In genomic region chr7:140646931-140647647, GRCh38 we compare ENCODE assay signal across 7 cellular contexts. TPM values are rescaled to one million over a fixed set of nuclear protein-coding genes. Genes with fewer than 3 reads are reported as not detected.
DNase-seq lines count a peak whose midpoint lies in the region; ATAC-seq and TF ChIP-seq lines count a peak whose summit lies in the region.

No MANE protein-coding gene starts in this region.

- 23 to 27% methylated on average over 8 of the region's 8 CpGs for WGBS in aorta, 2 donors

- ATAC-seq in GM21515 (IDR thresholded peaks at IDR 0.05; ENCODE audit: unreplicated experiment) (peak; percentile 80), left lung (peak; percentile 71), aorta (ENCODE audit: low FRiP score) (peak; percentile 22)
- ATAC-seq in central memory CD8-positive, alpha-beta T cell (replicated peaks; ENCODE audit: extremely low read depth, poor library complexity, severe bottlenecking): peak; percentile 86

- H3K27me3 ChIP-seq in KMS-11 (ENCODE audit: insufficient read depth, low read depth) (no peaks in the 10 kb centered on the region), SJSA1 (replicated peaks) (no peaks in the 10 kb centered on the region), left lung (peaks cover 4 to 28% of the 10 kb centered on the region in 2 donors), aorta (ENCODE audit: control insufficient read depth in 1 of 2, insufficient read depth in 2 of 2, low read length in 1 of 2) (no peaks in the 10 kb centered on the region)

- no peaks in the 10 kb centered on the region for H3K79me2 ChIP-seq in KMS-11 (ENCODE audit: insufficient read depth, low read depth)

- H3K27ac ChIP-seq in KMS-11 (no peak overlapping the region), SJSA1 (no peak overlapping the region), left lung (no peak overlapping the region), aorta (ENCODE audit: low read depth in 1 of 2, low read length in 2 of 2) (no peak overlapping the region)

- H3K36me3 ChIP-seq in KMS-11 (ENCODE audit: insufficient read depth): no peaks in the 10 kb centered on the region
- H3K36me3 ChIP-seq in SJSA1: no peaks in the 10 kb centered on the region
- no peaks in the 10 kb centered on the region for H3K36me3 ChIP-seq in left lung
- no peaks in the 10 kb centered on the region for H3K36me3 ChIP-seq in aorta (ENCODE audit: control insufficient read depth in 1 of 2, insufficient read depth in 2 of 2, low read length in 1 of 2)

- DNase-seq in ELF-1 (ENCODE audit: low read depth, low spot score) (peak; percentile 80), SJSA1 (ENCODE audit: low read depth in 1 of 2, low spot score in 2 of 2) (peak; percentile 75 to 84), left lung (no peak), aorta (peak in 1 of 2 donors; percentile 71)
- no peak for DNase-seq in central memory CD8-positive, alpha-beta T cell (ENCODE audit: low spot score in 2 of 2)

- H3K9ac ChIP-seq in KMS-11: no peak overlapping the region

- no peak overlapping the region for H2AFZ ChIP-seq in KMS-11 (ENCODE audit: low read depth)

- no peak overlapping the region for H3K4me3 Mint-ChIP-seq in central memory CD8-positive, alpha-beta T cell

- TF ChIP-seq CTCF in KMS-11 (conservative IDR thresholded peaks at IDR 0.05; ENCODE audit: low read depth, low read length) (peak; percentile 46; the same call in 1 of the 2 replicates), left lung (IDR thresholded peaks at IDR 0.05) (peak; percentile 23 to 36)

- peaks cover 22% of the 10 kb centered on the region for H3K27me3 Mint-ChIP-seq in central memory CD8-positive, alpha-beta T cell

- peak overlapping the region; percentile 88 for H3K27ac Mint-ChIP-seq in central memory CD8-positive, alpha-beta T cell (ENCODE audit: low read depth)

- H3K9me3 ChIP-seq in SJSA1 (replicated peaks) (no peaks in the 10 kb centered on the region), left lung (no peaks in the 10 kb centered on the region), aorta (ENCODE audit: control insufficient read depth, low read length) (no peaks in the 10 kb centered on the region)

- intact Hi-C loops in left lung (cut with DNase I) (no loop called here), aorta (cut with DNase I) (no loop called here)

- no peaks in the 10 kb centered on the region for H4K20me1 ChIP-seq in KMS-11 (ENCODE audit: insufficient read depth)

- H3K4me2 ChIP-seq in KMS-11: no peak overlapping the region

- no peaks in the 10 kb centered on the region for H3K9me3 Mint-ChIP-seq in central memory CD8-positive, alpha-beta T cell

- H3K4me3 ChIP-seq in KMS-11 (IDR thresholded peaks at IDR 0.05; ENCODE audit: insufficient read depth, low read depth, low read length) (no peak overlapping the region), SJSA1 (no peak overlapping the region), left lung (no peak overlapping the region), aorta (ENCODE audit: low read length in 2 of 2) (no peak overlapping the region)

- no peaks in the 10 kb centered on the region for H3K36me3 Mint-ChIP-seq in central memory CD8-positive, alpha-beta T cell (ENCODE audit: insufficient read depth)

- no peaks in the 10 kb centered on the region for H3K4me1 ChIP-seq in KMS-11 (ENCODE audit: low read depth, poor library complexity, severe bottlenecking)
- H3K4me1 ChIP-seq in SJSA1 (replicated peaks): peaks cover 25% of the 10 kb centered on the region
- H3K4me1 ChIP-seq in left lung: no peaks in the 10 kb centered on the region
- H3K4me1 ChIP-seq in aorta (ENCODE audit: control insufficient read depth in 1 of 2, insufficient read depth in 2 of 2, low read length in 2 of 2): no peaks in the 10 kb centered on the region

- H3K4me1 Mint-ChIP-seq in central memory CD8-positive, alpha-beta T cell: peaks cover 9% of the 10 kb centered on the region

RNA-seq across cellular contexts. Expression of gene DENND2A, which starts 6.5 kb away (rescaled TPM):
- 10.2 and 30.0 TPM in 2 replicates for total RNA-seq in SJSA1 (2014; rRNA removed; shearing (Covaris generic))
- total RNA-seq in left lung (10 to 100 TPM in 1 of 2 donors, 1 to 10 TPM in 1; 9.3 to 17.4 TPM), aorta (10 to 100 TPM in 1 of 2 donors, 1 to 10 TPM in 1; 5.9 to 19.2 TPM)
- 1 to 10 TPM; 1.4 to 1.8 TPM for polyA plus RNA-seq in aorta

RNA-seq across cellular contexts. Expression of gene ADCK2, which starts 25.7 kb away (rescaled TPM):
- total RNA-seq in SJSA1 (2014; rRNA removed; shearing (Covaris generic)): 9.6 and 13.6 TPM in 2 replicates
- total RNA-seq in left lung: 10 to 100 TPM; 21.2 to 22.0 TPM
- total RNA-seq in aorta: 10 to 100 TPM; 12.9 to 15.8 TPM
- 10 to 100 TPM; 10.9 to 14.9 TPM for polyA plus RNA-seq in aorta

RNA-seq across cellular contexts. Expression of gene NDUFB2, which starts 49.4 kb away (rescaled TPM):
- 523 and 538 TPM in 2 replicates for total RNA-seq in SJSA1 (2014; rRNA removed; shearing (Covaris generic))
- total RNA-seq in left lung (100 to 1,000 TPM; 176 to 242 TPM), aorta (100 to 1,000 TPM; 106 to 124 TPM)
- 100 to 1,000 TPM; 227 to 615 TPM for polyA plus RNA-seq in aorta

Comparison
In these comparisons a context has a peak if more than half of its experiments do, and no peak if none do; other contexts are left out.
1. DNase-seq: peak in ELF-1 (single experiment) and SJSA1 (2 of 2); none in central memory CD8-positive, alpha-beta T cell (0 of 2) and left lung (0 of 2).
2. ATAC-seq: peak in every context shown above with its lines; median percentile 86 in central memory CD8-positive, alpha-beta T cell; 80 in GM21515; 71 in left lung; 22 in aorta.